ENCODE assay signal across 9 cellular contexts in genomic region chr6:136772685-136773472, GRCh38. TPM values are rescaled to one million over a fixed set of nuclear protein-coding genes. Genes with fewer than 3 reads are reported as not detected.
DNase-seq lines count a peak whose midpoint lies in the region; ATAC-seq lines count a peak whose summit lies in the region.
"Had no signal": no experiment of that assay in that cellular context is flagged by ENCODE, and none has a peak within 500 bp of the region (broad histone marks: within the 10 kb centered on the region; RNA-seq: fewer than 3 reads in every experiment).

No MANE protein-coding gene starts in this region.

- no peak for DNase-seq in activated CD4-positive, alpha-beta memory T cell treated with anti-CD3 and anti-CD28 coated beads for 36 hours
- DNase-seq in activated CD4-positive, alpha-beta memory T cell treated with anti-CD3 and anti-CD28 coated beads, Interleukin-2, amount 10 ng/mL, durations not matched to agents 7 days and 5 days = no peak
- DNase-seq in NT2/D1 (ENCODE audit: low read depth, low spot score) (peak; percentile 11), naive B cell (no peak), midbrain (lab: John Stamatoyannopoulos, UW) (no peak), middle frontal gyrus (ENCODE audit: extremely low spot score, low spot score) (no peak), NK-92 (lab: John Stamatoyannopoulos, UW; ENCODE audit: unreplicated experiment) (no peak)

- intact Hi-C loops in activated CD4-positive, alpha-beta memory T cell treated with anti-CD3 and anti-CD28 coated beads for 36 hours (cut with micrococcal nuclease) = loop anchor here (1.0 to 2.0 kb wide), 3 partner anchors 9 to 16 kb away; no protein-coding TSS in a partner anchor

- ATAC-seq in HG02943 (IDR thresholded peaks at IDR 0.05; ENCODE audit: low read depth, unreplicated experiment) (peak; percentile 45), naive B cell (ENCODE audit: low read depth in 2 of 2) (peak; percentile 30 to 43)

- H3K4me1 ChIP-seq in NT2/D1 (ENCODE audit: insufficient read depth, insufficient read length) = no peaks in the 10 kb centered on the region

- peaks cover 5% of the 10 kb centered on the region for H3K36me3 Mint-ChIP-seq in activated CD4-positive, alpha-beta memory T cell treated with anti-CD3 and anti-CD28 coated beads for 36 hours
- peaks cover 34% of the 10 kb centered on the region for H3K36me3 Mint-ChIP-seq in activated CD4-positive, alpha-beta memory T cell treated with anti-CD3 and anti-CD28 coated beads, Interleukin-2, amount 10 ng/mL, durations not matched to agents 7 days and 5 days (ENCODE audit: low read depth)
- H3K36me3 Mint-ChIP-seq in naive B cell = peaks cover 4 to 10% of the 10 kb centered on the region in 2 donors

- H3K4me1 Mint-ChIP-seq in activated CD4-positive, alpha-beta memory T cell treated with anti-CD3 and anti-CD28 coated beads for 36 hours (ENCODE audit: low read depth) = peaks cover 53% of the 10 kb centered on the region
- H3K4me1 Mint-ChIP-seq in activated CD4-positive, alpha-beta memory T cell treated with anti-CD3 and anti-CD28 coated beads, Interleukin-2, amount 10 ng/mL, durations not matched to agents 7 days and 5 days = peaks cover 49% of the 10 kb centered on the region
- H3K4me1 Mint-ChIP-seq in naive B cell = peaks cover 45 to 70% (median 58%) of the 10 kb centered on the region in 3 donors

- H3K4me3 ChIP-seq in NT2/D1 (ENCODE audit: insufficient read length, low read depth) = no peak overlapping the region
- H3K4me3 ChIP-seq: BLaER1 had no signal

- no peaks in the 10 kb centered on the region for H3K27me3 ChIP-seq in NT2/D1 (ENCODE audit: insufficient read depth, insufficient read length)
- H3K27me3 ChIP-seq: BLaER1 had no signal

- H3K27ac Mint-ChIP-seq in activated CD4-positive, alpha-beta memory T cell treated with anti-CD3 and anti-CD28 coated beads for 36 hours = peak overlapping the region; percentile 45
- no peak overlapping the region for H3K27ac Mint-ChIP-seq in activated CD4-positive, alpha-beta memory T cell treated with anti-CD3 and anti-CD28 coated beads, Interleukin-2, amount 10 ng/mL, durations not matched to agents 7 days and 5 days
- peak overlapping the region; percentile 21 to 93 (median 80) for H3K27ac Mint-ChIP-seq in naive B cell

- H3K9me3 ChIP-seq in NT2/D1 (ENCODE audit: insufficient read depth, low read length) = no peaks in the 10 kb centered on the region

- no peaks in the 10 kb centered on the region for H3K27me3 Mint-ChIP-seq in activated CD4-positive, alpha-beta memory T cell treated with anti-CD3 and anti-CD28 coated beads for 36 hours
- H3K27me3 Mint-ChIP-seq in activated CD4-positive, alpha-beta memory T cell treated with anti-CD3 and anti-CD28 coated beads, Interleukin-2, amount 10 ng/mL, durations not matched to agents 7 days and 5 days = no peaks in the 10 kb centered on the region
- H3K27me3 Mint-ChIP-seq in naive B cell = no peaks in the 10 kb centered on the region

- POLR2A ChIA-PET in activated CD4-positive, alpha-beta memory T cell treated with anti-CD3 and anti-CD28 coated beads for 36 hours (lab: Charles Lee) = interaction anchor here (1.0 to 3.7 kb wide), 5 partner anchors 9 to 20 kb away, joined by 3 to 15 read pairs (median 4); no protein-coding TSS in a partner anchor
- POLR2A ChIA-PET in activated CD4-positive, alpha-beta memory T cell treated with anti-CD3 and anti-CD28 coated beads, Interleukin-2, amount 10 ng/mL, durations not matched to agents 7 days and 5 days (lab: Charles Lee) = interaction anchor here (0.7 to 1.7 kb wide), 2 partner anchors 8 to 14 kb away, joined by 3 to 4 read pairs; no protein-coding TSS in a partner anchor

- no peaks in the 10 kb centered on the region for H3K36me3 ChIP-seq in NT2/D1 (ENCODE audit: insufficient read depth, insufficient read length, low read length)
- H3K36me3 ChIP-seq: BLaER1 had no signal

- no peak overlapping the region for H3K9ac ChIP-seq in NT2/D1 (ENCODE audit: insufficient read length, low read depth)
- H3K9ac ChIP-seq: BLaER1 had no signal

- no peaks in the 10 kb centered on the region for H3K9me3 Mint-ChIP-seq in activated CD4-positive, alpha-beta memory T cell treated with anti-CD3 and anti-CD28 coated beads for 36 hours
- H3K9me3 Mint-ChIP-seq in activated CD4-positive, alpha-beta memory T cell treated with anti-CD3 and anti-CD28 coated beads, Interleukin-2, amount 10 ng/mL, durations not matched to agents 7 days and 5 days = peaks cover 3% of the 10 kb centered on the region
- H3K9me3 Mint-ChIP-seq in naive B cell = peaks cover 0 to 2% (median 0%) of the 10 kb centered on the region in 7 donors

- H3K4me3 Mint-ChIP-seq in activated CD4-positive, alpha-beta memory T cell treated with anti-CD3 and anti-CD28 coated beads for 36 hours = no peak overlapping the region
- H3K4me3 Mint-ChIP-seq in activated CD4-positive, alpha-beta memory T cell treated with anti-CD3 and anti-CD28 coated beads, Interleukin-2, amount 10 ng/mL, durations not matched to agents 7 days and 5 days = no peak overlapping the region
- H3K4me3 Mint-ChIP-seq in naive B cell = peak overlapping the region in 7 of 8 donors; percentile 42 to 86 (median 58)

- CTCF ChIA-PET in activated CD4-positive, alpha-beta memory T cell treated with anti-CD3 and anti-CD28 coated beads for 36 hours (lab: Charles Lee) = interaction anchor here (0.6 to 5.5 kb wide), 4 partner anchors 12 to 128 kb away, joined by 3 to 39 read pairs (median 6); partner anchors contain the start of gene MAP3K5
- CTCF ChIA-PET in activated CD4-positive, alpha-beta memory T cell treated with anti-CD3 and anti-CD28 coated beads, Interleukin-2, amount 10 ng/mL, durations not matched to agents 7 days and 5 days (lab: Charles Lee) = interaction anchor here (1.2 to 2.4 kb wide), 2 partner anchors 19 to 129 kb away, joined by 4 to 11 read pairs; partner anchors contain the start of gene MAP3K5

RNA-seq across cellular contexts. Expression of gene MAP3K5, which starts 19.4 kb away (rescaled TPM):
- total RNA-seq in activated CD4-positive, alpha-beta memory T cell treated with anti-CD3 and anti-CD28 coated beads for 36 hours = 10 to 100 TPM; 13.2 to 13.8 TPM
- total RNA-seq in activated CD4-positive, alpha-beta memory T cell treated with anti-CD3 and anti-CD28 coated beads, Interleukin-2, amount 10 ng/mL, durations not matched to agents 7 days and 5 days = 10 to 100 TPM; 25.4 to 25.9 TPM
- polyA plus RNA-seq in naive B cell (ENCODE audit: low read depth in 6 of 6) = 10 to 100 TPM in 3 of 6 donors, 1 to 10 TPM in 3; 5.8 to 15.5 (median 10.1) TPM

RNA-seq across cellular contexts. Expression of gene PEX7, which starts 49.5 kb away (rescaled TPM):
- total RNA-seq in activated CD4-positive, alpha-beta memory T cell treated with anti-CD3 and anti-CD28 coated beads for 36 hours = 1 to 10 TPM; 5.4 to 6.4 TPM
- total RNA-seq in activated CD4-positive, alpha-beta memory T cell treated with anti-CD3 and anti-CD28 coated beads, Interleukin-2, amount 10 ng/mL, durations not matched to agents 7 days and 5 days = 1 to 10 TPM; 4.5 to 4.8 TPM
- polyA plus RNA-seq in naive B cell (ENCODE audit: low read depth in 6 of 6) = 10 to 100 TPM in 1 of 6 donors, 1 to 10 TPM in 5; 6.4 to 19.6 (median 8.1) TPM

Comparison
In these comparisons a context has a peak if more than half of its experiments do, and no peak if none do; other contexts are left out.
1. H3K4me3 Mint-ChIP-seq: peak in naive B cell (7 of 8); none in activated CD4-positive, alpha-beta memory T cell treated with anti-CD3 and anti-CD28 coated beads for 36 hours (single experiment) and activated CD4-positive, alpha-beta memory T cell treated with anti-CD3 and anti-CD28 coated beads, Interleukin-2, amount 10 ng/mL, durations not matched to agents 7 days and 5 days (single experiment).